In genomic region chr18:57803119-57803969, GRCh38 we compare ENCODE assay signal across 8 cellular contexts. TPM values are rescaled to one million over a fixed set of nuclear protein-coding genes. Genes with fewer than 3 reads are reported as not detected.
DNase-seq lines count a peak whose midpoint lies in the region; ATAC-seq and TF ChIP-seq lines count a peak whose summit lies in the region.

Gene ATP8B1, minus strand, starts transcription at chr18:57803315. Its CDS starts 71,508 bp downstream, at chr18:57731807.

- H3K4me1 ChIP-seq in mucosa of stomach (ENCODE audit: control insufficient read depth, insufficient read depth, low read length) = peaks cover 15% of the 10 kb centered on the region
- H3K4me1 ChIP-seq in aorta (ENCODE audit: control insufficient read depth in 1 of 2, insufficient read depth in 2 of 2, low read length in 2 of 2) = no peaks in the 10 kb centered on the region

- intact Hi-C loops in aorta (cut with DNase I) = loop anchor here in 1 of 2 donors (5.0 kb wide), 4 partner anchors 36 to 181 kb away; partner anchors contain the start of gene NARS1

- H3K27ac ChIP-seq in aorta (ENCODE audit: low read depth in 1 of 2, low read length in 2 of 2) = peak within 1 kb of the TSS; percentile 81 to 85

- DNase-seq in NCI-H82 (lab: John Stamatoyannopoulos, UW) = peak; percentile 36
- no peak for DNase-seq in NCI-H82 treated with DMSO at 0.1 percent for 48 hours (lab: John Stamatoyannopoulos, UW; ENCODE audit: unreplicated experiment)
- peak; percentile 90 to 93 for DNase-seq in aorta

- peak within 1 kb of the TSS; percentile 99 for H3K9ac ChIP-seq in mucosa of stomach (ENCODE audit: low read length)

- H3K36me3 ChIP-seq in mucosa of stomach (ENCODE audit: control insufficient read depth, insufficient read depth, low read length) (no peaks in the 10 kb centered on the region), aorta (ENCODE audit: control insufficient read depth in 1 of 2, insufficient read depth in 2 of 2, low read length in 1 of 2) (no peaks in the 10 kb centered on the region)

- ATAC-seq in HG03280 (IDR thresholded peaks at IDR 0.05; ENCODE audit: unreplicated experiment) = peak; percentile 35
- ATAC-seq in SK-N-SH treated with all-trans-retinoic acid at 6 μM for 48 hours = peak; percentile 84
- ATAC-seq in esophagus mucosa = peak; percentile 93
- peak; percentile 91 for ATAC-seq in aorta (ENCODE audit: low FRiP score)
- ATAC-seq in HG03565 (IDR thresholded peaks at IDR 0.05; ENCODE audit: unreplicated experiment) = no peak

- no peaks in the 10 kb centered on the region for H3K27me3 ChIP-seq in mucosa of stomach (ENCODE audit: control insufficient read depth, insufficient read depth, low read length)
- no peaks in the 10 kb centered on the region for H3K27me3 ChIP-seq in aorta (ENCODE audit: control insufficient read depth in 1 of 2, insufficient read depth in 2 of 2, low read length in 1 of 2)

- H3K9me3 ChIP-seq in mucosa of stomach (ENCODE audit: control insufficient read depth, low read length) (no peaks in the 10 kb centered on the region), aorta (ENCODE audit: control insufficient read depth, low read length) (no peaks in the 10 kb centered on the region)

- peak within 1 kb of the TSS; percentile 95 for H3K4me3 ChIP-seq in mucosa of stomach (ENCODE audit: low read length)
- peak within 1 kb of the TSS; percentile 57 to 83 for H3K4me3 ChIP-seq in aorta (ENCODE audit: low read length in 2 of 2)

- WGBS in aorta, 2 donors = 0 to 1% methylated on average over 66 to 73 of the region's 73 CpGs

TF ChIP-seq in SK-N-SH treated with all-trans-retinoic acid at 6 μM for 48 hours, 23 proteins besides CTCF, POLR2A, EP300 and RAD21:
- TF ChIP-seq SNAI2 (CRISPR knock-in tag; IDR thresholded peaks at IDR 0.05) = no peak
- TF ChIP-seq ZNF70 (CRISPR knock-in tag; IDR thresholded peaks at IDR 0.05) = no peak
- TF ChIP-seq BACH2 (CRISPR knock-in tag; IDR thresholded peaks at IDR 0.05; ENCODE audit: borderline replicate concordance) = no peak
- TF ChIP-seq TCF4 (CRISPR knock-in tag; IDR thresholded peaks at IDR 0.05; ENCODE audit: borderline replicate concordance) = no peak
- TF ChIP-seq GLIS3 (CRISPR knock-in tag; IDR thresholded peaks at IDR 0.05) = no peak
- no peak for TF ChIP-seq POU6F1 (CRISPR knock-in tag; IDR thresholded peaks at IDR 0.05; ENCODE audit: borderline replicate concordance, low read depth)
TF ChIP-seq in SK-N-SH treated with all-trans-retinoic acid at 6 μM for 48 hours: peak in this region for 0.

RNA-seq across cellular contexts. Expression of gene ATP8B1, which starts in this region (rescaled TPM):
- total RNA-seq in esophagus mucosa (37.7 TPM), aorta (100 to 1,000 TPM in 1 of 2 donors, 10 to 100 TPM in 1; 76.5 to 101 TPM)
- 10 to 100 TPM; 11.6 to 33.1 TPM for polyA plus RNA-seq in aorta
